1 cellular context compared by ENCODE assay signal in the genomic region with DNA sequence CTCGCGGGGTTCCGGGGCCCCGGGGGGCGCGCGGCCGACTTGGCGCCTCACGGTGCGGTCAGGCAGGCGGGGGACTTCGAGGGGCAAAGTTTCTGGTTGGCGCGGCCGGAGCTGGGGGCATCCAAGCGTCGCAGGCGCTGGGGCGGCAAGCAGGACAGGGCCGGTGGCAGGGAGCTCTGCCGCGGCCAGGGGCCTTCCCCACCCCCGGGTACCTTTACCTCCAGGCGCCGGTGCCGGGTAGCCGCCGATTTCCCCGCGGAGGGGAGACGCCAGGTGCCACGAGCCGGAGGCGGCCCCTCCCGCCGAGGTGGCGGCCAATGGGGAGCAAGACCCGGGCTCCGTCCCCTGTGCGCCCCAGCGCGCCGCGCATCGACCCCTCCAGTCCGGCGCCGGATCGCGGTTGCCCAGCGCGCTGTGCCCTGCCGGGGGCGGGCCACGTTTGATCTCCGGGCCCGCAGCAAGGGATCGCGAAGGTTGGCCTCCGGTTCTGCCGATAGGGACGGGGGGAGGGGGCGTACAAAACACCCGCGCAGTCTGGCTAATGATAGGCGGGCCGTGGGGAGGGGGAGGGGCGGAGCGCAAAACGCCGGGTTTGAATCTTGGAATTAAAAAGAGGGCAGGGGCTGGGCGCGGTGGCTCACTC.
A peak's percentile ranks its signal among the peaks of the same experiment; 100 is the strongest.
TF ChIP-seq lines count a peak whose summit lies in the region.

A gene with protein sequence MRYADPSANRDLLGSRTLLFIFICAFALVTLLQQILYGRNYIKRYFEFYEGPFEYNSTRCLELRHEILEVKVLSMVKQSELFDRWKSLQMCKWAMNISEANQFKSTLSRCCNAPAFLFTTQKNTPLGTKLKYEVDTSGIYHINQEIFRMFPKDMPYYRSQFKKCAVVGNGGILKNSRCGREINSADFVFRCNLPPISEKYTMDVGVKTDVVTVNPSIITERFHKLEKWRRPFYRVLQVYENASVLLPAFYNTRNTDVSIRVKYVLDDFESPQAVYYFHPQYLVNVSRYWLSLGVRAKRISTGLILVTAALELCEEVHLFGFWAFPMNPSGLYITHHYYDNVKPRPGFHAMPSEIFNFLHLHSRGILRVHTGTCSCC (minus strand): TSS at position 495 of the 643 bp plus-strand sequence. CDS start 545 bp downstream, outside the sequence.

TF ChIP-seq in H1, 55 proteins besides CTCF, POLR2A, EP300 and RAD21 (continued from another document):
- TF ChIP-seq, protein P1, sequence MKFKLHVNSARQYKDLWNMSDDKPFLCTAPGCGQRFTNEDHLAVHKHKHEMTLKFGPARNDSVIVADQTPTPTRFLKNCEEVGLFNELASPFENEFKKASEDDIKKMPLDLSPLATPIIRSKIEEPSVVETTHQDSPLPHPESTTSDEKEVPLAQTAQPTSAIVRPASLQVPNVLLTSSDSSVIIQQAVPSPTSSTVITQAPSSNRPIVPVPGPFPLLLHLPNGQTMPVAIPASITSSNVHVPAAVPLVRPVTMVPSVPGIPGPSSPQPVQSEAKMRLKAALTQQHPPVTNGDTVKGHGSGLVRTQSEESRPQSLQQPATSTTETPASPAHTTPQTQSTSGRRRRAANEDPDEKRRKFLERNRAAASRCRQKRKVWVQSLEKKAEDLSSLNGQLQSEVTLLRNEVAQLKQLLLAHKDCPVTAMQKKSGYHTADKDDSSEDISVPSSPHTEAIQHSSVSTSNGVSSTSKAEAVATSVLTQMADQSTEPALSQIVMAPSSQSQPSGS (IDR thresholded peaks at IDR 0.05; ENCODE audit: low read length): no peak
- TF ChIP-seq, protein P2, sequence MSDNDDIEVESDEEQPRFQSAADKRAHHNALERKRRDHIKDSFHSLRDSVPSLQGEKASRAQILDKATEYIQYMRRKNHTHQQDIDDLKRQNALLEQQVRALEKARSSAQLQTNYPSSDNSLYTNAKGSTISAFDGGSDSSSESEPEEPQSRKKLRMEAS (IDR thresholded peaks at IDR 0.05): peak; percentile 58
- TF ChIP-seq SAP30 (IDR thresholded peaks at IDR 0.05; ENCODE audit: insufficient read depth, insufficient replicate concordance, low read length): no peak
- TF ChIP-seq EZH2 (IDR thresholded peaks at IDR 0.05; ENCODE audit: low read depth, low read length, severe bottlenecking): peak; percentile 9
- no peak for TF ChIP-seq SRF (IDR thresholded peaks at IDR 0.05; ENCODE audit: low read depth, low read length)
- peak; percentile 92 for TF ChIP-seq KDM4A (IDR thresholded peaks at IDR 0.05; ENCODE audit: low read depth, low read length, severe bottlenecking)
- TF ChIP-seq BCL11A (IDR thresholded peaks at IDR 0.05; ENCODE audit: low read depth in 2 of 2, low read length in 2 of 2): no peak
- no peak for TF ChIP-seq SP4 (IDR thresholded peaks at IDR 0.05; ENCODE audit: low read length)
- TF ChIP-seq SP1 (IDR thresholded peaks at IDR 0.05; ENCODE audit: low read depth, low read length): no peak
- TF ChIP-seq RFX5 (IDR thresholded peaks at IDR 0.05; ENCODE audit: borderline replicate concordance, low read depth, low read length): no peak
- no peak for TF ChIP-seq RXRA (IDR thresholded peaks at IDR 0.05; ENCODE audit: insufficient read depth, low read depth, low read length)
- TF ChIP-seq, protein P3, sequence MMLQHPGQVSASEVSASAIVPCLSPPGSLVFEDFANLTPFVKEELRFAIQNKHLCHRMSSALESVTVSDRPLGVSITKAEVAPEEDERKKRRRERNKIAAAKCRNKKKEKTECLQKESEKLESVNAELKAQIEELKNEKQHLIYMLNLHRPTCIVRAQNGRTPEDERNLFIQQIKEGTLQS (IDR thresholded peaks at IDR 0.05; ENCODE audit: insufficient read depth, low read depth, low read length): no peak
- no peak; the same call in 1 of the 2 replicates for TF ChIP-seq RBBP5 (IDR thresholded peaks at IDR 0.05; ENCODE audit: borderline replicate concordance, low read depth, low read length)
- no peak for TF ChIP-seq SIN3A (conservative IDR thresholded peaks at IDR 0.05 in 1 of 2, IDR thresholded peaks at IDR 0.05 in 1 of 2; ENCODE audit: low read depth in 1 of 2, low read length in 2 of 2)
- TF ChIP-seq SUZ12 (IDR thresholded peaks at IDR 0.05; ENCODE audit: low read length): no peak; the same call in 1 of the 2 replicates
- no peak for TF ChIP-seq GABPA (IDR thresholded peaks at IDR 0.05; ENCODE audit: borderline replicate concordance, insufficient read depth, low read length)
- 0 out of 2 replicates have a peak, but pooled peaks have one; percentile 5 for TF ChIP-seq TAF1 (IDR thresholded peaks at IDR 0.05; ENCODE audit: low read depth, low read length)
- no peak for TF ChIP-seq CHD2 (IDR thresholded peaks at IDR 0.05; ENCODE audit: low read length)
- TF ChIP-seq TAF7 (optimal IDR thresholded peaks at IDR 0.05; ENCODE audit: borderline replicate concordance, low read depth, low read length): no peak
- no peak for TF ChIP-seq NANOG (IDR thresholded peaks at IDR 0.05; ENCODE audit: insufficient read depth, low read depth, low read length, poor library complexity, severe bottlenecking)
- no peak for TF ChIP-seq PHF8 (conservative IDR thresholded peaks at IDR 0.05; ENCODE audit: low read depth, low read length)
- TF ChIP-seq, protein P4, sequence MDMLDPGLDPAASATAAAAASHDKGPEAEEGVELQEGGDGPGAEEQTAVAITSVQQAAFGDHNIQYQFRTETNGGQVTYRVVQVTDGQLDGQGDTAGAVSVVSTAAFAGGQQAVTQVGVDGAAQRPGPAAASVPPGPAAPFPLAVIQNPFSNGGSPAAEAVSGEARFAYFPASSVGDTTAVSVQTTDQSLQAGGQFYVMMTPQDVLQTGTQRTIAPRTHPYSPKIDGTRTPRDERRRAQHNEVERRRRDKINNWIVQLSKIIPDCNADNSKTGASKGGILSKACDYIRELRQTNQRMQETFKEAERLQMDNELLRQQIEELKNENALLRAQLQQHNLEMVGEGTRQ (IDR thresholded peaks at IDR 0.05; ENCODE audit: low read length): no peak
- TF ChIP-seq, protein P5, sequence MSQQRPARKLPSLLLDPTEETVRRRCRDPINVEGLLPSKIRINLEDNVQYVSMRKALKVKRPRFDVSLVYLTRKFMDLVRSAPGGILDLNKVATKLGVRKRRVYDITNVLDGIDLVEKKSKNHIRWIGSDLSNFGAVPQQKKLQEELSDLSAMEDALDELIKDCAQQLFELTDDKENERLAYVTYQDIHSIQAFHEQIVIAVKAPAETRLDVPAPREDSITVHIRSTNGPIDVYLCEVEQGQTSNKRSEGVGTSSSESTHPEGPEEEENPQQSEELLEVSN (IDR thresholded peaks at IDR 0.05): peak; percentile 62; the same call in 1 of the 2 replicates
- TF ChIP-seq KDM5A (IDR thresholded peaks at IDR 0.05; ENCODE audit: low read length): no peak
- TF ChIP-seq EGR1 (IDR thresholded peaks at IDR 0.05; ENCODE audit: borderline replicate concordance, low read depth, low read length): 0 out of 2 replicates have a peak, but pooled peaks have one; percentile 9
- TF ChIP-seq CEBPB (IDR thresholded peaks at IDR 0.05; ENCODE audit: low read depth, low read length): no peak
- no peak for TF ChIP-seq NRF1 (IDR thresholded peaks at IDR 0.05; ENCODE audit: low read depth, low read length)
- no peak for TF ChIP-seq JUND (IDR thresholded peaks at IDR 0.05; ENCODE audit: low read length)
- TF ChIP-seq MAFK (IDR thresholded peaks at IDR 0.05; ENCODE audit: low read depth, low read length): no peak
- no peak for TF ChIP-seq CBX8 (IDR thresholded peaks at IDR 0.05; ENCODE audit: borderline replicate concordance, low read depth, low read length)
- TF ChIP-seq ZNF274 (IDR thresholded peaks at IDR 0.05; ENCODE audit: borderline replicate concordance, extremely low read depth, low read length): no peak
- TF ChIP-seq ASH2L (IDR thresholded peaks at IDR 0.05; ENCODE audit: low read length): no peak
- TF ChIP-seq SIX5 (IDR thresholded peaks at IDR 0.05; ENCODE audit: low read depth, low read length): no peak
- no peak for TF ChIP-seq SP2 (IDR thresholded peaks at IDR 0.05; ENCODE audit: low read length)
